ENCODE assay signal across 8 cellular contexts in the genomic region with DNA sequence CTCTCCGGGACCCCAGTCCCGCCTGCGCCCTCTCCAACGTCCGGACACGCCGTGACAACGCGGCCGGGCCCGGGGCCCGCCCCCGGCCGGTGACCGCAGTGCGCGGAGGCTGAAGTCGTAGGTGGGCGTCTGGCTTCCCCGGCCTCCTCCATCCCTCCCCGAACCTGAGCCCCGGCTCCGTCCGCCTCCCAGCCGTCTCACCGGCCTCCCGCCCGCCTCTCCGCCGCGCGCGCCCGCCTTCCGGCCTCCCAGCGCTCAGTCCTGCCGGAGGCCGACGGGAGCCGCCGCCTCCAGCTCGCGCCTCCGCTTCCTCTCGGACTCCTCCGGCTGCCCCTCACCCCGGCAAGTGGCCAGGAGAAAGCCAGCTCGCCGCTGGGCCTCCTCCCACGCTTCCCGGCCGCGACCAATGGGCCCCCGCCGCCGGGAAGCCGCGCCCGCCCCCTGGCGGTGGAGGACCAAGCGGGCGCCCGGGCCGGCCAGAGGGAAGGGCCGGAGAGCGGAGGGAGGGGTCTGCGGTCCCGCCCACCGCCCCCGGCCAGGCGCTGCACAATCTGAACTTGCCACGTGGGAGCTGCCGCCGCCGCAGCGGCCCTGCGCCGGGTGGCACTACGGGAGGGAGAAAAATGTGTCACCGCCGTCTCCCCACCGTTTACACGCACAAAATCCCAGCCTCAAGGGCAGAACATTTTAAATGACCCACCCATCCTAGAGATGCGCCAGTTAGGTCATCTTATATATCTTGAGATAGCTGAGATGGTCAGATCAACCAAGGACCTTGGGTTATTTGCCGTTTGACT. TPM values are rescaled to one million over a fixed set of nuclear protein-coding genes. Genes with fewer than 3 reads are reported as not detected.
A peak's percentile ranks its signal among the peaks of the same experiment; 100 is the strongest.
DNase-seq lines count a peak whose midpoint lies in the region; ATAC-seq lines count a peak whose summit lies in the region.

A gene with protein sequence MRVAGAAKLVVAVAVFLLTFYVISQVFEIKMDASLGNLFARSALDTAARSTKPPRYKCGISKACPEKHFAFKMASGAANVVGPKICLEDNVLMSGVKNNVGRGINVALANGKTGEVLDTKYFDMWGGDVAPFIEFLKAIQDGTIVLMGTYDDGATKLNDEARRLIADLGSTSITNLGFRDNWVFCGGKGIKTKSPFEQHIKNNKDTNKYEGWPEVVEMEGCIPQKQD (minus strand): TSS at position 348 of the 797 bp plus-strand sequence. CDS start 13,339 bp downstream, outside the sequence.

- H3K36me3 ChIP-seq in esophagus (ENCODE audit: control insufficient read depth in 2 of 2, insufficient read depth in 2 of 2, low read length in 1 of 2) (no peaks in the 10 kb centered on the region), muscle layer of colon (ENCODE audit: insufficient read depth, low read length) (no peaks in the 10 kb centered on the region)

- H3K9me3 ChIP-seq in esophagus (ENCODE audit: control insufficient read depth in 2 of 2, insufficient read depth in 1 of 2, low read depth in 1 of 2, low read length in 1 of 2), result no peaks in the 10 kb centered on the region
- H3K9me3 ChIP-seq in muscle layer of colon (ENCODE audit: low read length), result no peaks in the 10 kb centered on the region

- no peaks in the 10 kb centered on the region for H3K27me3 ChIP-seq in esophagus (ENCODE audit: control insufficient read depth in 1 of 2, insufficient read depth in 2 of 2, low read length in 2 of 2)
- H3K27me3 ChIP-seq in muscle layer of colon (ENCODE audit: control insufficient read depth in 1 of 2, insufficient read depth in 2 of 2, low read length in 2 of 2), result no peaks in the 10 kb centered on the region

- WGBS in esophagus, 2 donors, result 0 to 1% methylated on average over 81 to 85 of the region's 85 CpGs

- DNase-seq in DMS153 (lab: John Stamatoyannopoulos, UW), result peak; percentile 81
- DNase-seq in HuH-7.5 (ENCODE audit: low spot score), result peak; percentile 74
- peak; percentile 93 for DNase-seq in OCI-M1 (lab: John Stamatoyannopoulos, UW)
- DNase-seq in activated T-cell treated with anti-CD3 and anti-CD28 coated beads, Interleukin-2, amount 50 U/mL, for 1 hour, result peak; percentile 81
- peak; percentile 64 for DNase-seq in stimulated activated CD8-positive, alpha-beta memory T cell treated with anti-CD3 and anti-CD28 coated beads, Interleukin-7, amount 100 ng/mL, for 24 hours (ENCODE audit: low read depth)

- H3K27ac ChIP-seq in esophagus (ENCODE audit: low read depth in 2 of 2, low read length in 1 of 2) (peak within 1 kb of the TSS; percentile 76 to 81), muscle layer of colon (ENCODE audit: low read depth, low read length) (peak within 1 kb of the TSS; percentile 55)

- ATAC-seq in GM21526 (IDR thresholded peaks at IDR 0.05; ENCODE audit: low FRiP score, unreplicated experiment), result peak; percentile 85

- H3K9ac ChIP-seq in muscle layer of colon (ENCODE audit: low read length), result peak within 1 kb of the TSS; percentile 69

- H3K4me1 ChIP-seq in esophagus (ENCODE audit: control insufficient read depth in 2 of 2, insufficient read depth in 2 of 2, low read length in 1 of 2), result no peaks in the 10 kb centered on the region
- H3K4me1 ChIP-seq in muscle layer of colon (ENCODE audit: insufficient read depth, low read length), result peaks cover 12% of the 10 kb centered on the region

- peak within 1 kb of the TSS; percentile 90 to 92 for H3K4me3 ChIP-seq in esophagus (ENCODE audit: low read depth in 1 of 2, low read length in 2 of 2)
- H3K4me3 ChIP-seq in muscle layer of colon (ENCODE audit: low read depth in 1 of 2, low read length in 2 of 2), result peak within 1 kb of the TSS; percentile 87

RNA-seq across cellular contexts. Expression of the gene that starts here (rescaled TPM):
- 10 to 100 TPM; 21.3 to 27.8 TPM for polyA plus RNA-seq in esophagus

Comparison
In these comparisons a context has a peak if more than half of its experiments do, and no peak if none do; other contexts are left out.
1. Peak in every context shown above with its lines: DNase-seq, ATAC-seq, H3K4me3 ChIP-seq and H3K27ac ChIP-seq.